Comparison of ENCODE assay signal across 18 cellular contexts in the genomic region with DNA sequence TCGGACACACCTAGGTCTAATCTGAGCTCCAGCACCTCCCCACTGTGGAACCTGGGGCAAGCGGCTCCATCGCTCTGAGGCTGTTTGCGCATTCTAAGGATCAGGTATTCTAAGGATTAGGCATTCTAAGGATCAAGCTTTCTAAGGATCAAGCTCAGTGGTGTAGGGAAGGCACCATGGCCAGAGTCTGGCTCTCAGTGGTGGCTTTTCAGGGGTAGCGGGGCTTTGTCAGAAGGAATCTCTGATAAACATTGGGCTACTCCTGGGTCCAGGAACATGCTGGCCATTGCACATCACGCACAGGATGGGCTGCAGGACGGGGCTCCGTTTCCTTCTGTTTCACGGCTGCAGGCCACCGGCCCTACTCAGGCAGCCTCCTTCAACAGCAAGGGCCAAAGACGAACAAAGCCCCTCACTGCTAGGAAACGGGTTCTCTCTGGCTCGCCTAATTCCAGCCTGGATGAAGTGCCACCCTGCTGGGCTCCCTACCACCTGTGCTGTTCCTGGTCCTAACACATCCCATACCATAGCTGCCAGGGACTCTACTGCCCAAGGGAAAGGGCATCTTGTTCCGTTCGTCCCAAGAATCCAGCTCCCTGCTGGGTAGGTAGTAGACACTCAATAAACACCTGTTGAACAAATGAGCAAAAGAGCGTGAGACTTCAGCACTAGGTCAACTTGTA. TPM values are rescaled to one million over a fixed set of nuclear protein-coding genes. Genes with fewer than 3 reads are reported as not detected.
"Had no signal": no experiment of that assay in that cellular context is flagged by ENCODE, and none has a peak within 500 bp of the region (broad histone marks: within the 10 kb centered on the region; RNA-seq: fewer than 3 reads in every experiment).

No MANE protein-coding gene starts in this region.

- H3K4me3 Mint-ChIP-seq: activated CD4-positive, alpha-beta T cell treated with anti-CD3 and anti-CD28 coated beads, Interleukin-2, amount 10 ng/mL, durations not matched to agents 24 days and 14 days; activated naive CD4-positive, alpha-beta T cell treated with anti-CD3 and anti-CD28 coated beads, Interleukin-2, amount 50 U/mL, for 24 hours; brain; naive thymus-derived CD8-positive, alpha-beta T cell; stimulated activated naive CD8-positive, alpha-beta T cell treated with anti-CD3 and anti-CD28 coated beads, Interleukin-15, Interleukin-2, amounts not matched to agents 100 ng/mL and 50 ng/mL, for 24 hours had no signal

- H3K36me3 Mint-ChIP-seq: activated naive CD4-positive, alpha-beta T cell treated with anti-CD3 and anti-CD28 coated beads, Interleukin-2, amount 50 U/mL, for 24 hours; brain had no signal

- H3K9me3 Mint-ChIP-seq: activated CD4-positive, alpha-beta T cell treated with anti-CD3 and anti-CD28 coated beads, Interleukin-2, amount 10 ng/mL, durations not matched to agents 24 days and 14 days; activated naive CD4-positive, alpha-beta T cell treated with anti-CD3 and anti-CD28 coated beads, Interleukin-2, amount 50 U/mL, for 24 hours; brain; naive thymus-derived CD8-positive, alpha-beta T cell; stimulated activated naive CD8-positive, alpha-beta T cell treated with anti-CD3 and anti-CD28 coated beads, Interleukin-15, Interleukin-2, amounts not matched to agents 100 ng/mL and 50 ng/mL, for 24 hours had no signal

- H3K4me3 ChIP-seq: dorsolateral prefrontal cortex, esophagus muscularis mucosa, mucosa of descending colon, testis, uterus had no signal

- H3K36me3 ChIP-seq: uterus had no signal

- DNase-seq: activated CD4-positive, alpha-beta T cell treated with anti-CD3 and anti-CD28 coated beads, Interleukin-2, amount 10 ng/mL, durations not matched to agents 24 days and 14 days; activated T-cell treated with anti-CD3 and anti-CD28 coated beads, Interleukin-2, amount 50 U/mL, for 1 hour; amygdala; glutamatergic neuron; mucosa of descending colon; occipital lobe; stimulated activated CD4-positive, alpha-beta T cell treated with anti-CD3 and anti-CD28 coated beads, Interleukin-15, amount 100 ng/mL, for 24 hours; stimulated activated CD4-positive, alpha-beta T cell treated with anti-CD3 and anti-CD28 coated beads, Interleukin-4, amount 100 ng/mL, for 24 hours; T-helper 1 cell had no signal

- H3K9me3 ChIP-seq: esophagus muscularis mucosa, mucosa of descending colon, testis, uterus had no signal

- H3K27ac Mint-ChIP-seq: activated CD4-positive, alpha-beta T cell treated with anti-CD3 and anti-CD28 coated beads, Interleukin-2, amount 10 ng/mL, durations not matched to agents 24 days and 14 days; activated naive CD4-positive, alpha-beta T cell treated with anti-CD3 and anti-CD28 coated beads, Interleukin-2, amount 50 U/mL, for 24 hours; stimulated activated naive CD8-positive, alpha-beta T cell treated with anti-CD3 and anti-CD28 coated beads, Interleukin-15, Interleukin-2, amounts not matched to agents 100 ng/mL and 50 ng/mL, for 24 hours had no signal

- ATAC-seq: left colon; mucosa of descending colon; naive thymus-derived CD8-positive, alpha-beta T cell had no signal

- H3K27me3 ChIP-seq: testis, uterus had no signal

- H3K27ac ChIP-seq: dorsolateral prefrontal cortex, testis, uterus had no signal

RNA-seq across cellular contexts. Expression of a gene that starts 5.5 kb away (rescaled TPM):
- total RNA-seq: activated CD4-positive, alpha-beta T cell treated with anti-CD3 and anti-CD28 coated beads, Interleukin-2, amount 10 ng/mL, durations not matched to agents 24 days and 14 days; naive thymus-derived CD8-positive, alpha-beta T cell had no signal
